Comparison of ENCODE assay signal across 13 cellular contexts in genomic region chr2:100919316-100919715, GRCh38.
A peak's percentile ranks its signal among the peaks of the same experiment; 100 is the strongest.
DNase-seq lines count a peak whose midpoint lies in the region; ATAC-seq and TF ChIP-seq lines count a peak whose summit lies in the region.
"Had no signal": no experiment of that assay in that cellular context is flagged by ENCODE, and none has a peak within 500 bp of the region (broad histone marks: within the 10 kb centered on the region; RNA-seq: fewer than 3 reads in every experiment).

No MANE protein-coding gene starts in this region.

- H3K36me3 ChIP-seq in GM23338 (ENCODE audit: insufficient read depth) = no peaks in the 10 kb centered on the region
- H3K36me3 ChIP-seq in vagina = no peaks in the 10 kb centered on the region
- H3K36me3 ChIP-seq: BLaER1 treated with 17β-estradiol and CSF1 and Interleukin-3, amounts not matched to agents 10 nM and 100 nM; uterus had no signal

- H3K27me3 ChIP-seq in GM23338 (ENCODE audit: insufficient read depth) = no peaks in the 10 kb centered on the region
- no peaks in the 10 kb centered on the region for H3K27me3 ChIP-seq in vagina
- H3K27me3 ChIP-seq: BLaER1 treated with 17β-estradiol and CSF1 and Interleukin-3, amounts not matched to agents 10 nM and 100 nM; uterus had no signal

- intact Hi-C loops in activated CD4-positive, alpha-beta memory T cell treated with anti-CD3 and anti-CD28 coated beads for 36 hours (cut with micrococcal nuclease) = no loop called here
- intact Hi-C loops in vagina (cut with DNase I) = no loop called here

- CTCF ChIA-PET in activated CD4-positive, alpha-beta memory T cell treated with anti-CD3 and anti-CD28 coated beads for 36 hours (lab: Charles Lee) = interaction anchor here (0.8 to 2.4 kb wide), 6 partner anchors 10 to 309 kb away, joined by 3 to 11 read pairs (median 4); no protein-coding TSS in a partner anchor
- CTCF ChIA-PET in activated CD4-positive, alpha-beta memory T cell treated with anti-CD3 and anti-CD28 coated beads, Interleukin-2, amount 10 ng/mL, durations not matched to agents 7 days and 5 days (lab: Charles Lee) = interaction anchor here (1.4 to 2.1 kb wide), 2 partner anchors 10 to 37 kb away, joined by 3 to 11 read pairs; no protein-coding TSS in a partner anchor

- peaks cover 4% of the 10 kb centered on the region for H3K9me3 Mint-ChIP-seq in activated CD4-positive, alpha-beta memory T cell treated with anti-CD3 and anti-CD28 coated beads for 36 hours
- no peaks in the 10 kb centered on the region for H3K9me3 Mint-ChIP-seq in activated CD4-positive, alpha-beta memory T cell treated with anti-CD3 and anti-CD28 coated beads, Interleukin-2, amount 10 ng/mL, durations not matched to agents 7 days and 5 days
- no peaks in the 10 kb centered on the region; the same call in 2 of the 3 replicates for H3K9me3 Mint-ChIP-seq in GM23338
- H3K9me3 Mint-ChIP-seq in activated naive CD8-positive, alpha-beta T cell treated with anti-CD3 and anti-CD28 coated beads, Interleukin-2, amount 50 U/mL, for 24 hours = no peaks in the 10 kb centered on the region
- H3K9me3 Mint-ChIP-seq in nephron progenitor cell = peaks cover 9% of the 10 kb centered on the region
- peaks cover 0 to 2% (median 0%) of the 10 kb centered on the region in 6 donors for H3K9me3 Mint-ChIP-seq in immature natural killer cell

- DNase-seq in activated CD4-positive, alpha-beta memory T cell treated with anti-CD3 and anti-CD28 coated beads for 36 hours = peak; percentile 40
- no peak for DNase-seq in activated CD4-positive, alpha-beta memory T cell treated with anti-CD3 and anti-CD28 coated beads, Interleukin-2, amount 10 ng/mL, durations not matched to agents 7 days and 5 days
- DNase-seq in GM23338 (ENCODE audit: low spot score) (peak; percentile 77), nephron progenitor cell (peak; percentile 39), vagina (ENCODE audit: extremely low spot score in 2 of 2) (no peak), immature natural killer cell (no peak)
- DNase-seq in activated naive CD8-positive, alpha-beta T cell treated with anti-CD3 and anti-CD28 coated beads, Interleukin-2, amount 50 U/mL, for 24 hours = peak; percentile 24
- DNase-seq: activated gamma-delta T cell treated with Interleukin-2 at 50 U/mL for 16 hours, NCI-H1105 treated with DMSO at 0.1 percent for 48 hours, SHP77, uterus had no signal

- H3K9me2 ChIP-seq in GM23338 (ENCODE audit: insufficient read depth) = peaks cover 6% of the 10 kb centered on the region; the same call in 1 of the 2 replicates

- TF ChIP-seq CTCF in GM23338 (conservative IDR thresholded peaks at IDR 0.05; ENCODE audit: low read depth in 2 of 2) (peak; percentile 69 to 83), nephron progenitor cell (IDR thresholded peaks at IDR 0.05) (peak; percentile 59), vagina (IDR thresholded peaks at IDR 0.05) (no peak)

- no peaks in the 10 kb centered on the region for H3K79me2 ChIP-seq in GM23338 (replicated peaks; ENCODE audit: insufficient read depth)

- H2AFZ ChIP-seq in GM23338 = peak overlapping the region; percentile 96

- no peaks in the 10 kb centered on the region for H4K20me1 ChIP-seq in GM23338 (replicated peaks; ENCODE audit: insufficient read depth)
- H4K20me1 ChIP-seq: BLaER1 treated with 17β-estradiol and CSF1 and Interleukin-3, amounts not matched to agents 10 nM and 100 nM had no signal

- POLR2A ChIA-PET in activated CD4-positive, alpha-beta memory T cell treated with anti-CD3 and anti-CD28 coated beads for 36 hours (lab: Charles Lee) = no interaction called here
- POLR2A ChIA-PET in activated CD4-positive, alpha-beta memory T cell treated with anti-CD3 and anti-CD28 coated beads, Interleukin-2, amount 10 ng/mL, durations not matched to agents 7 days and 5 days (lab: Charles Lee) = no interaction called here

- H3K27ac ChIP-seq in GM23338 (ENCODE audit: low read depth) = no peak overlapping the region
- H3K27ac ChIP-seq in vagina = no peak overlapping the region
- H3K27ac ChIP-seq: BLaER1 treated with 17β-estradiol and CSF1 and Interleukin-3, amounts not matched to agents 10 nM and 100 nM; uterus had no signal

- H3K4me3 ChIP-seq in GM23338 = no peak overlapping the region
- no peak overlapping the region for H3K4me3 ChIP-seq in vagina
- H3K4me3 ChIP-seq: BLaER1 treated with 17β-estradiol and CSF1 and Interleukin-3, amounts not matched to agents 10 nM and 100 nM; uterus had no signal

- no peak overlapping the region for H3K27ac Mint-ChIP-seq in activated CD4-positive, alpha-beta memory T cell treated with anti-CD3 and anti-CD28 coated beads for 36 hours
- no peak overlapping the region for H3K27ac Mint-ChIP-seq in activated CD4-positive, alpha-beta memory T cell treated with anti-CD3 and anti-CD28 coated beads, Interleukin-2, amount 10 ng/mL, durations not matched to agents 7 days and 5 days
- H3K27ac Mint-ChIP-seq in GM23338 (no peak overlapping the region), nephron progenitor cell (no peak overlapping the region), immature natural killer cell (no peak overlapping the region)
- H3K27ac Mint-ChIP-seq in activated naive CD8-positive, alpha-beta T cell treated with anti-CD3 and anti-CD28 coated beads, Interleukin-2, amount 50 U/mL, for 24 hours = no peak overlapping the region

- peaks cover 5% of the 10 kb centered on the region for H3K4me1 Mint-ChIP-seq in activated CD4-positive, alpha-beta memory T cell treated with anti-CD3 and anti-CD28 coated beads for 36 hours (ENCODE audit: low read depth)
- peaks cover 1% of the 10 kb centered on the region for H3K4me1 Mint-ChIP-seq in activated CD4-positive, alpha-beta memory T cell treated with anti-CD3 and anti-CD28 coated beads, Interleukin-2, amount 10 ng/mL, durations not matched to agents 7 days and 5 days
- H3K4me1 Mint-ChIP-seq in GM23338 = 0 out of 3 replicates have a peak, but pooled peaks cover 3% of the 10 kb centered on the region
- peaks cover 1% of the 10 kb centered on the region for H3K4me1 Mint-ChIP-seq in activated naive CD8-positive, alpha-beta T cell treated with anti-CD3 and anti-CD28 coated beads, Interleukin-2, amount 50 U/mL, for 24 hours
- H3K4me1 Mint-ChIP-seq in nephron progenitor cell = peaks cover 16% of the 10 kb centered on the region
- H3K4me1 Mint-ChIP-seq in immature natural killer cell = no peaks in the 10 kb centered on the region

- TF ChIP-seq POLR2A in vagina (IDR thresholded peaks at IDR 0.05) = no peak

- H3K4me1 ChIP-seq in GM23338 (ENCODE audit: insufficient read depth) = no peaks in the 10 kb centered on the region
- H3K4me1 ChIP-seq in vagina = no peaks in the 10 kb centered on the region
- H3K4me1 ChIP-seq: BLaER1 treated with 17β-estradiol and CSF1 and Interleukin-3, amounts not matched to agents 10 nM and 100 nM; uterus had no signal

- peaks cover 2% of the 10 kb centered on the region for H3K27me3 Mint-ChIP-seq in activated CD4-positive, alpha-beta memory T cell treated with anti-CD3 and anti-CD28 coated beads for 36 hours
- H3K27me3 Mint-ChIP-seq in activated CD4-positive, alpha-beta memory T cell treated with anti-CD3 and anti-CD28 coated beads, Interleukin-2, amount 10 ng/mL, durations not matched to agents 7 days and 5 days = peaks cover 12% of the 10 kb centered on the region
- H3K27me3 Mint-ChIP-seq in GM23338 (ENCODE audit: insufficient read depth, low read depth, poor library complexity) = peaks cover 7% of the 10 kb centered on the region
- H3K27me3 Mint-ChIP-seq in activated naive CD8-positive, alpha-beta T cell treated with anti-CD3 and anti-CD28 coated beads, Interleukin-2, amount 50 U/mL, for 24 hours = peaks cover 3% of the 10 kb centered on the region
- H3K27me3 Mint-ChIP-seq in nephron progenitor cell (ENCODE audit: low read depth, poor library complexity) = peaks cover 20% of the 10 kb centered on the region
- peaks cover 3 to 10% (median 5%) of the 10 kb centered on the region in 3 donors for H3K27me3 Mint-ChIP-seq in immature natural killer cell (ENCODE audit: low read depth in 3 of 3)

- H3K4me2 ChIP-seq in GM23338 = no peak overlapping the region
- H3K4me2 ChIP-seq: BLaER1 treated with 17β-estradiol and CSF1 and Interleukin-3, amounts not matched to agents 10 nM and 100 nM had no signal

- H3K36me3 Mint-ChIP-seq in activated CD4-positive, alpha-beta memory T cell treated with anti-CD3 and anti-CD28 coated beads for 36 hours = no peaks in the 10 kb centered on the region
- H3K36me3 Mint-ChIP-seq in activated CD4-positive, alpha-beta memory T cell treated with anti-CD3 and anti-CD28 coated beads, Interleukin-2, amount 10 ng/mL, durations not matched to agents 7 days and 5 days (ENCODE audit: low read depth) = no peaks in the 10 kb centered on the region
- H3K36me3 Mint-ChIP-seq in GM23338 (ENCODE audit: low read depth) (no peaks in the 10 kb centered on the region), nephron progenitor cell (ENCODE audit: low read depth) (no peaks in the 10 kb centered on the region), immature natural killer cell (no peaks in the 10 kb centered on the region)
- H3K36me3 Mint-ChIP-seq in activated naive CD8-positive, alpha-beta T cell treated with anti-CD3 and anti-CD28 coated beads, Interleukin-2, amount 50 U/mL, for 24 hours (ENCODE audit: low read depth) = no peaks in the 10 kb centered on the region

- H3F3A ChIP-seq in GM23338 (replicated peaks; ENCODE audit: low read depth) = no peaks in the 10 kb centered on the region

- H3K9me3 ChIP-seq in vagina = no peaks in the 10 kb centered on the region
- H3K9me3 ChIP-seq: uterus had no signal

- ATAC-seq in GM23338 (peak; percentile 97), HG02840 (IDR thresholded peaks at IDR 0.05; ENCODE audit: low FRiP score, unreplicated experiment) (no peak)
- ATAC-seq in activated naive CD8-positive, alpha-beta T cell treated with anti-CD3 and anti-CD28 coated beads, Interleukin-2, amount 50 U/mL, for 24 hours = no peak

- no peak overlapping the region for H3K4me3 Mint-ChIP-seq in activated CD4-positive, alpha-beta memory T cell treated with anti-CD3 and anti-CD28 coated beads for 36 hours
- no peak overlapping the region for H3K4me3 Mint-ChIP-seq in activated CD4-positive, alpha-beta memory T cell treated with anti-CD3 and anti-CD28 coated beads, Interleukin-2, amount 10 ng/mL, durations not matched to agents 7 days and 5 days
- H3K4me3 Mint-ChIP-seq in GM23338 = no peak overlapping the region
- H3K4me3 Mint-ChIP-seq in activated naive CD8-positive, alpha-beta T cell treated with anti-CD3 and anti-CD28 coated beads, Interleukin-2, amount 50 U/mL, for 24 hours = no peak overlapping the region
- H3K4me3 Mint-ChIP-seq in nephron progenitor cell = no peak overlapping the region
- no peak overlapping the region for H3K4me3 Mint-ChIP-seq in immature natural killer cell

Comparison
In these comparisons a context has a peak if more than half of its experiments do, and no peak if none do; other contexts are left out.
1. DNase-seq: peak in activated CD4-positive, alpha-beta memory T cell treated with anti-CD3 and anti-CD28 coated beads for 36 hours (single experiment), GM23338 (single experiment), activated naive CD8-positive, alpha-beta T cell treated with anti-CD3 and anti-CD28 coated beads, Interleukin-2, amount 50 U/mL, for 24 hours (single experiment) and nephron progenitor cell (single experiment); none in activated CD4-positive, alpha-beta memory T cell treated with anti-CD3 and anti-CD28 coated beads, Interleukin-2, amount 10 ng/mL, durations not matched to agents 7 days and 5 days (single experiment), vagina (0 of 2) and immature natural killer cell (0 of 3).
2. CTCF ChIP-seq: peak in GM23338 (2 of 2) and nephron progenitor cell (single experiment); none in vagina (0 of 3).